1 cellular context compared by ENCODE assay signal in the genomic region with DNA sequence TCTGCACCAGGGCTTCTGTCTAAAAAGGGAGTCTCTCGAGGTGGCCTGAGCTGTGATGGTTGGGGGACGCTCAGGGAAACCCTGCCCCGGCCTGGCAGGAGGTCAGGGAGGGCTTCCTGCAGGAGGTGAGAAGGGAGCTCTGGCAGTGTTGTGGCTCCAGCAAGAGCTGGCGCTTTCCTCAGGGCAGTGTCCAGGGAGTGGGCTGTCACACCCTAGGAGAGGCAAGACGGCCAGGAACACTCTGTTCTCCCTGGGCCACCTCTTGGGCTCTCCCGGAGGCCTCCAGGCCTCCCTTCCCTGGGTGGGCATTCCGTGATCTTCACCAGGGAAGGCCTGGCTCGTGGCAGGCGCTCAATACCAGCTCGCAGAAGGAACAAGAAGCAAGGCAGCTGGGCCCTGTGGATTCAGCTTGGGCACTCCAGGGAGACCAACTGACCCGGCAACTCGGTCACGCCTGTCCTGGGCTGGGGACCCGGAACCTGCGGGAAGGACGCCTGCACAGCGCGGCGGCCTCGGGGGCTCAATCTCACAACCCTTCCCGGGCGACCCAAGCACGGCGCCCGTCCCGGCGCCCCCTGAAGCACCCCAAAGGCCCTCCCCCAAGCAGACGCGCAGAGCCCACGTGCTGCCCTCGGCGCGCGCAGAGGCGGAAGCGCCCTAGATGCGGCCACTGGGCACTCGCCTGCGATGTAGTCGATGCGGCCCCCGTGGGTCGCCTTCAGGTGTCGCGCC.
TF ChIP-seq lines count a peak whose summit lies in the region.

No MANE protein-coding gene starts in this region.

TF ChIP-seq in H1, 55 proteins besides CTCF, POLR2A, EP300 and RAD21:
- TF ChIP-seq, protein P1, sequence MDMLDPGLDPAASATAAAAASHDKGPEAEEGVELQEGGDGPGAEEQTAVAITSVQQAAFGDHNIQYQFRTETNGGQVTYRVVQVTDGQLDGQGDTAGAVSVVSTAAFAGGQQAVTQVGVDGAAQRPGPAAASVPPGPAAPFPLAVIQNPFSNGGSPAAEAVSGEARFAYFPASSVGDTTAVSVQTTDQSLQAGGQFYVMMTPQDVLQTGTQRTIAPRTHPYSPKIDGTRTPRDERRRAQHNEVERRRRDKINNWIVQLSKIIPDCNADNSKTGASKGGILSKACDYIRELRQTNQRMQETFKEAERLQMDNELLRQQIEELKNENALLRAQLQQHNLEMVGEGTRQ (IDR thresholded peaks at IDR 0.05; ENCODE audit: low read length): peak; percentile 69
- TF ChIP-seq POLR2AphosphoS5 (IDR thresholded peaks at IDR 0.05; ENCODE audit: low read depth, low read length) (peak; percentile 60; the same call in 1 of the 2 replicates), TAF7 (optimal IDR thresholded peaks at IDR 0.05; ENCODE audit: borderline replicate concordance, low read depth, low read length) (peak; percentile 3), CBX8 (IDR thresholded peaks at IDR 0.05; ENCODE audit: borderline replicate concordance, low read depth, low read length) (no peak)
- TF ChIP-seq, protein P2, sequence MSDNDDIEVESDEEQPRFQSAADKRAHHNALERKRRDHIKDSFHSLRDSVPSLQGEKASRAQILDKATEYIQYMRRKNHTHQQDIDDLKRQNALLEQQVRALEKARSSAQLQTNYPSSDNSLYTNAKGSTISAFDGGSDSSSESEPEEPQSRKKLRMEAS (IDR thresholded peaks at IDR 0.05): peak; percentile 78
